In genomic region chr4:81882222-81882621, GRCh38 we compare ENCODE assay signal across 17 cellular contexts.
"Had no signal": no experiment of that assay in that cellular context is flagged by ENCODE, and none has a peak within 500 bp of the region (broad histone marks: within the 10 kb centered on the region; RNA-seq: fewer than 3 reads in every experiment).

No MANE protein-coding gene starts in this region.

- H3K27ac ChIP-seq: epithelial cell of prostate, esophagus squamous epithelium, right atrium auricular region, stomach, thoracic aorta, transverse colon had no signal

- H3K27me3 ChIP-seq: right atrium auricular region, stomach, transverse colon had no signal

- H3K36me3 ChIP-seq: esophagus squamous epithelium, right atrium auricular region, stomach, thoracic aorta, transverse colon had no signal

- H3K27ac Mint-ChIP-seq: naive thymus-derived CD8-positive, alpha-beta T cell; stimulated activated naive B cell treated with anti-CD40 and anti-IgM and Interleukin-4, amounts not matched to agents 10 μg/mL and 1 μg/mL and 100 μg/mL, for 72 hours had no signal

- H3K4me3 Mint-ChIP-seq: naive thymus-derived CD8-positive, alpha-beta T cell; neural crest cell; stimulated activated naive B cell treated with anti-CD40 and anti-IgM and Interleukin-4, amounts not matched to agents 10 μg/mL and 1 μg/mL and 100 μg/mL, for 72 hours had no signal

- H3K9me3 ChIP-seq: mucosa of descending colon, right atrium auricular region, transverse colon had no signal

- ATAC-seq: mucosa of descending colon; stimulated activated naive B cell treated with anti-CD40 and anti-IgM and Interleukin-4, amounts not matched to agents 10 μg/mL and 1 μg/mL and 100 μg/mL, for 72 hours had no signal

- H3K4me1 ChIP-seq: esophagus squamous epithelium, right atrium auricular region, stomach, transverse colon had no signal

- H3K4me3 ChIP-seq: esophagus squamous epithelium, mucosa of descending colon, right atrium auricular region, stomach, thoracic aorta, transverse colon had no signal

- H3K9me3 Mint-ChIP-seq: neural crest cell had no signal

- H3K4me1 Mint-ChIP-seq: neural crest cell had no signal

- DNase-seq: effector memory CD4-positive, alpha-beta T cell; esophagus squamous epithelium; foreskin fibroblast; head of caudate nucleus; hippocampal formation; mucosa of descending colon; naive thymus-derived CD8-positive, alpha-beta T cell; small intestine; stimulated activated CD4-positive, alpha-beta T cell treated with anti-CD3 and anti-CD28 coated beads, Interleukin-4, amount 100 ng/mL, for 1 hour; stimulated activated naive B cell treated with anti-CD40 and anti-IgM and Interleukin-4, amounts not matched to agents 10 μg/mL and 1 μg/mL and 100 μg/mL, for 72 hours; stomach; substantia nigra; transverse colon had no signal
